ENCODE assay signal across 9 cellular contexts in genomic region chr3:113783463-113783862, GRCh38. TPM values are rescaled to one million over a fixed set of nuclear protein-coding genes. Genes with fewer than 3 reads are reported as not detected.
DNase-seq lines count a peak whose midpoint lies in the region; ATAC-seq and TF ChIP-seq lines count a peak whose summit lies in the region.
"Had no signal": no experiment of that assay in that cellular context is flagged by ENCODE, and none has a peak within 500 bp of the region (broad histone marks: within the 10 kb centered on the region; RNA-seq: fewer than 3 reads in every experiment).

No MANE protein-coding gene starts in this region.

- no peaks in the 10 kb centered on the region for H3K27me3 ChIP-seq in ascending aorta

- peaks cover 18% of the 10 kb centered on the region for H3K36me3 Mint-ChIP-seq in osteocyte (ENCODE audit: unreplicated experiment)
- H3K36me3 Mint-ChIP-seq in activated T-cell treated with anti-CD3 and anti-CD28 coated beads, Interleukin-2, amount 50 U/mL, for 24 hours (ENCODE audit: low read depth) = peaks cover 47% of the 10 kb centered on the region

- no peak overlapping the region for H3K4me3 Mint-ChIP-seq in osteocyte (ENCODE audit: unreplicated experiment)
- H3K4me3 Mint-ChIP-seq in activated T-cell treated with anti-CD3 and anti-CD28 coated beads, Interleukin-2, amount 50 U/mL, for 24 hours = no peak overlapping the region
- H3K4me3 Mint-ChIP-seq: T-helper 1 cell treated with Interleukin-12 subunit alpha and Interleukin-12 subunit beta and Interleukin-4 antibody, amounts not matched to agents 30 μg/mL and 1 μg/mL, for 36 hours had no signal

- peak overlapping the region; percentile 99 for H3K27ac Mint-ChIP-seq in osteocyte (ENCODE audit: unreplicated experiment)
- no peak overlapping the region for H3K27ac Mint-ChIP-seq in activated T-cell treated with anti-CD3 and anti-CD28 coated beads, Interleukin-2, amount 50 U/mL, for 24 hours

- peaks cover 0 to 6% of the 10 kb centered on the region in 2 donors for H3K4me1 ChIP-seq in ascending aorta

- no peaks in the 10 kb centered on the region for H3K9me3 ChIP-seq in ascending aorta

- H3K36me3 ChIP-seq in ascending aorta = peaks cover 14 to 15% of the 10 kb centered on the region in 2 donors

- H3K9me3 Mint-ChIP-seq in osteocyte (ENCODE audit: unreplicated experiment) = no peaks in the 10 kb centered on the region
- H3K9me3 Mint-ChIP-seq in activated T-cell treated with anti-CD3 and anti-CD28 coated beads, Interleukin-2, amount 50 U/mL, for 24 hours = no peaks in the 10 kb centered on the region
- H3K9me3 Mint-ChIP-seq: T-helper 1 cell treated with Interleukin-12 subunit alpha and Interleukin-12 subunit beta and Interleukin-4 antibody, amounts not matched to agents 30 μg/mL and 1 μg/mL, for 36 hours had no signal

- H3K4me3 ChIP-seq in ascending aorta = peak overlapping the region in 1 of 2 donors; percentile 5

- H3K27ac ChIP-seq in ascending aorta = peak overlapping the region; percentile 55 to 69

- DNase-seq in ascending aorta (ENCODE audit: low spot score in 2 of 2) (no peak), osteocyte (ENCODE audit: extremely low spot score, unreplicated experiment) (no peak), LoVo (ENCODE audit: low spot score) (no peak), NCI-H2029 (lab: John Stamatoyannopoulos, UW) (no peak), NCI-H524 (lab: John Stamatoyannopoulos, UW) (no peak)
- no peak for DNase-seq in activated T-cell treated with anti-CD3 and anti-CD28 coated beads, Interleukin-2, amount 50 U/mL, for 24 hours

- no peaks in the 10 kb centered on the region for H3K27me3 Mint-ChIP-seq in osteocyte (ENCODE audit: unreplicated experiment)
- no peaks in the 10 kb centered on the region for H3K27me3 Mint-ChIP-seq in activated T-cell treated with anti-CD3 and anti-CD28 coated beads, Interleukin-2, amount 50 U/mL, for 24 hours

- intact Hi-C loops in ascending aorta (cut with DNase I) = no loop called here

- H3K4me1 Mint-ChIP-seq in osteocyte (ENCODE audit: unreplicated experiment) = peaks cover 16% of the 10 kb centered on the region
- peaks cover 4% of the 10 kb centered on the region for H3K4me1 Mint-ChIP-seq in activated T-cell treated with anti-CD3 and anti-CD28 coated beads, Interleukin-2, amount 50 U/mL, for 24 hours (ENCODE audit: low read depth)

- TF ChIP-seq CTCF in ascending aorta (IDR thresholded peaks at IDR 0.05) (no peak), osteocyte (IDR thresholded peaks at IDR 0.05) (no peak)

- peak; percentile 49 for ATAC-seq in GM18520 (IDR thresholded peaks at IDR 0.05; ENCODE audit: unreplicated experiment)
- ATAC-seq in HG03378 (IDR thresholded peaks at IDR 0.05; ENCODE audit: unreplicated experiment) = peak; percentile 86

RNA-seq across cellular contexts. Expression of gene ATP6V1A, which starts 36.6 kb away (rescaled TPM):
- total RNA-seq in ascending aorta (18.3 TPM), osteocyte (73.7 and 84.7 TPM in 2 replicates)

RNA-seq across cellular contexts. Expression of gene NAA50, which starts 37.4 kb away (rescaled TPM):
- total RNA-seq in ascending aorta (56.0 TPM), osteocyte (82.8 and 83.1 TPM in 2 replicates)

RNA-seq across cellular contexts. Expression of gene GRAMD1C, which starts 55.1 kb away (rescaled TPM):
- total RNA-seq in ascending aorta = 0.21 TPM
- 1.2 and 1.3 TPM in 2 replicates for total RNA-seq in osteocyte
